ENCODE assay signal across 9 cellular contexts in the genomic region with DNA sequence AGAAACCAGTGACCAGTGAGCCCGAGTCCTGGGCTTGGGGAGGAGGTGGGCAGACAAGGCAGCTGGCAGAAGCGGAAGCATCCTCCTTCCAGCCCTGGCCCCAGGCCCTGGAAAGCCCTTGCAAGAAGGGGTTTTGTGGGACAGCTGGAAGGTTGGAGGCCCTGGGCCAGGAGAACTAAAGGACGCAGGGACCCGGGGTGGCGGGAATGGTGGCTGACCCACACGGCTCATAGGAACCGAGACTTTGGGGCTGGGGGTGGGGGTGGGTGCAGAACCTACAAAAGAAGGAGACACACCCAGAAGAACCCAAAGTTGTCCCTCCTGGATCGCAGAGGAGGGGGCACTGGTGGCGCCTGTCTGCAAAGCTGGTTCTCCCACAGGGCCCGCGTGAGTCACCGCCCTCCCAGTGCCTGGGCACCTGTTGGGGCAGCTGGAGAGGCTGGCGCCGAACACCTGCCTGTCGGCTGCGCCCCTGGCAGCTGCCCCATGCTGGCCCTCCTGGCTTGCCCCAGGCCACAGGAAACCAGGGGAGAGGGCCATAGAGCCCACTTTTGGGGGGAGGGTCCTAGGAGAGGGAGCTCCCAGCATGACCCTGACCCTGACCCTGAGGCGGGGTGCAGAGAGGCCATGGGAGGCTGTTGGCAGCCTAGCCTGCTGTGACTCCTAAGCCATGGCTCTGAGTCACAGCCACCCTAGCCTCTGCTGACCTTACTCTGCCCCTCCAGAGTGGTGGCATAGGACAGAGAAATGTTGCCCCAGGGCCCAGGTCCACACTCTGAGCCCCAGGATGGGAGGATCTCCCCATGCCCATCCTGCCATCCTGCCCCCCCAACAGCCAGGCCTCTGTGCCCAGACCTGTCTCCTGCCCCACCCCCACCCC. TPM values are rescaled to one million over a fixed set of nuclear protein-coding genes. Genes with fewer than 3 reads are reported as not detected.
DNase-seq lines count a peak whose midpoint lies in the region; ATAC-seq, FAIRE-seq and TF ChIP-seq lines count a peak whose summit lies in the region.
"Had no signal": no experiment of that assay in that cellular context is flagged by ENCODE, and none has a peak within 500 bp of the region (broad histone marks: within the 10 kb centered on the region; RNA-seq: fewer than 3 reads in every experiment).

No MANE protein-coding gene starts in this region.

- H3K36me3 Mint-ChIP-seq in neural crest cell (ENCODE audit: low read depth): peaks cover 12% of the 10 kb centered on the region

- peak overlapping the region; percentile 72 for H3K4me3 Mint-ChIP-seq in neural crest cell

- no peak overlapping the region for H3K9ac ChIP-seq in BLaER1

- peak overlapping the region; percentile 19; the same call in 1 of the 2 replicates for H3K4me2 ChIP-seq in BLaER1

- H3K4me3 ChIP-seq in BLaER1 (no peak overlapping the region), bronchial epithelial cell (ENCODE audit: low read depth, low read length) (no peak overlapping the region)

- TF ChIP-seq CTCF in bronchial epithelial cell (IDR thresholded peaks at IDR 0.05; ENCODE audit: insufficient read depth, low read length, severe bottlenecking): no peak
- no peak for TF ChIP-seq CTCF in neural crest cell (conservative IDR thresholded peaks at IDR 0.05)

- peak; percentile 82 to 90 for DNase-seq in NCI-H2081 (lab: John Stamatoyannopoulos, UW)
- DNase-seq in bronchial epithelial cell (ENCODE audit: low read depth): peak; percentile 41
- peak; percentile 3 for DNase-seq in neural crest cell (ENCODE audit: low read depth, low spot score)
- no peak for DNase-seq in stimulated activated CD4-positive, alpha-beta T cell treated with anti-CD3 and anti-CD28 coated beads, Interleukin-4, amount 100 ng/mL, for 1 hour
- no peak for DNase-seq in islet precursor cell

- H3K4me1 ChIP-seq in BLaER1: peaks cover 28% of the 10 kb centered on the region

- no peaks in the 10 kb centered on the region for H3K9me3 ChIP-seq in BLaER1
- H3K9me3 ChIP-seq: neutrophil had no signal

- peaks cover 10% of the 10 kb centered on the region for H3K27me3 Mint-ChIP-seq in neural crest cell (ENCODE audit: low read depth)

- peaks cover 76% of the 10 kb centered on the region for H4K20me1 ChIP-seq in BLaER1

- H3K36me3 ChIP-seq in BLaER1: peaks cover 32% of the 10 kb centered on the region
- peaks cover 21% of the 10 kb centered on the region for H3K36me3 ChIP-seq in bronchial epithelial cell (ENCODE audit: control insufficient read depth, insufficient read depth, low read length)

- peaks cover 28% of the 10 kb centered on the region for H3K4me1 Mint-ChIP-seq in neural crest cell

- ATAC-seq in GM18498 (IDR thresholded peaks at IDR 0.05; ENCODE audit: unreplicated experiment) (no peak), HG02610 (IDR thresholded peaks at IDR 0.05; ENCODE audit: unreplicated experiment) (no peak)

- no peak for FAIRE-seq in bronchial epithelial cell (lab: Jason Lieb, UNC)

- H3K27ac Mint-ChIP-seq in neural crest cell (ENCODE audit: unreplicated experiment): peak overlapping the region; percentile 81

- no peak overlapping the region for H3K27ac ChIP-seq in BLaER1
- H3K27ac ChIP-seq: neutrophil had no signal

- no peaks in the 10 kb centered on the region for H3K27me3 ChIP-seq in BLaER1
- H3K27me3 ChIP-seq in bronchial epithelial cell (ENCODE audit: control insufficient read depth, insufficient read depth, low read length): no peaks in the 10 kb centered on the region

- no peaks in the 10 kb centered on the region for H3K9me3 Mint-ChIP-seq in neural crest cell

RNA-seq across cellular contexts. Expression of gene DMPK, which starts 0.8 kb away (rescaled TPM):
- 4.7 and 9.1 TPM in 2 replicates for total RNA-seq in bronchial epithelial cell
- 114 and 118 TPM in 2 replicates for total RNA-seq in neural crest cell

RNA-seq across cellular contexts. Expression of gene DMWD, which starts 11.1 kb away (rescaled TPM):
- 25.3 and 29.0 TPM in 2 replicates for total RNA-seq in bronchial epithelial cell
- 107 and 110 TPM in 2 replicates for total RNA-seq in neural crest cell

RNA-seq across cellular contexts. Expression of gene SIX5, which starts 12.5 kb away (rescaled TPM):
- total RNA-seq in bronchial epithelial cell (1.7 and 2.1 TPM in 2 replicates), neural crest cell (36.8 and 38.6 TPM in 2 replicates)

RNA-seq across cellular contexts. Expression of gene RSPH6A, which starts 33.6 kb away (rescaled TPM):
- under 0.01 TPM in 1 of 2 replicates, not detected in the other for total RNA-seq in bronchial epithelial cell
- total RNA-seq in neural crest cell: 0.32 and 0.44 TPM in 2 replicates

RNA-seq across cellular contexts. Expression of gene MEIOSIN, which starts 48.3 kb away (rescaled TPM):
- not detected in 2 replicates for total RNA-seq in bronchial epithelial cell
- total RNA-seq in neural crest cell: not detected in 2 replicates

Comparison
In these comparisons a context has a peak if more than half of its experiments do, and no peak if none do; other contexts are left out.
1. DNase-seq: peak in NCI-H2081 (2 of 2), bronchial epithelial cell (single experiment) and neural crest cell (single experiment); none in stimulated activated CD4-positive, alpha-beta T cell treated with anti-CD3 and anti-CD28 coated beads, Interleukin-4, amount 100 ng/mL, for 1 hour (single experiment) and islet precursor cell (single experiment).
2. RNA of gene DMPK, which starts 0.8 kb away (total RNA-seq): 114 to 118 TPM in neural crest cell; 4.7 to 9.1 TPM in bronchial epithelial cell; every median in the first group is over 10 times any median in the second.
3. RNA of gene SIX5, which starts 12.5 kb away (total RNA-seq): 36.8 to 38.6 TPM in neural crest cell; 1.7 to 2.1 TPM in bronchial epithelial cell; every median in the first group is over 10 times any median in the second.